ENCODE assay signal across 8 cellular contexts in the genomic region with DNA sequence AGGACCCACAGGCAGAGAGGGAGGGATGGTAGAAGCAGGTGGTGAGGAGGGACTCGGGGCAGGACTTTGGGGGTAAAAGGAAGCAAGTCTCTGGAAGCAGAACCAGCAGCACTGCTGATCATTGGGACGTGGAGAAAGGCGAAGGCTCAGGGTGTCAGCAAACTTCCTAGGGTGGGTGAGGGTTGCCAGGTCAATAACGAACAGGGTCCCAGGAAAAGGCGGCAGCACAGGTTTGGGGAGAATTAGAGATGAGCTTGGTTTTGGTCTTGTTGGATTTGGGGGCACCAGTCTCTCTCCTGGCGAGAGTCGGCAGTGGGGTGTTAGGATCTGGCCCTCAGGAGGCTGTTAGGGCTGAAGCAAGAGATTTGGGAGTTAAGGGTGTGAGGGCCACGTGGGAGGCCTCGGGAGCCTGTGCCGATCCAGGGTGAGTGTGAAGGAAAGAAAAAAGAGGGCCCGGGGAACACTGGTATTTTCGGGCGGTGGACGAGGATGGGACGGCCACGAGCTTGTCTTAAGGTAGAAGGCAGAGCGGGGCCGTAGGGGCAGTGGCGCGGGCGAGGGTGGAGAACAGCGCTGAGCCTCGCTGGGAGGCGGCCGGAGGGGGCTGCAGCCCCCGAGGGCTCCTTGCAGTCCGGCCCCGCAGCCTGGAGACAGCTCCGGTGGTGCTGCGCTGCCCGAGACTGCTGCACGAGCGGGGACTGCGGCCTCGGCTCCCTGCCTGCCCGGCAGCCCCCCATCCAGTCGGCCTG. TPM values are rescaled to one million over a fixed set of nuclear protein-coding genes. Genes with fewer than 3 reads are reported as not detected.
DNase-seq lines count a peak whose midpoint lies in the region; ATAC-seq, FAIRE-seq and TF ChIP-seq lines count a peak whose summit lies in the region.

No MANE protein-coding gene starts in this region.

- no peak for FAIRE-seq in endothelial cell of umbilical vein (lab: Jason Lieb, UNC)

- no peaks in the 10 kb centered on the region for H3K36me3 Mint-ChIP-seq in CD4-positive, alpha-beta memory T cell

- peaks cover 26 to 27% of the 10 kb centered on the region in 2 donors for H3K27me3 Mint-ChIP-seq in CD4-positive, alpha-beta memory T cell

- peaks cover 29% of the 10 kb centered on the region for H3K79me2 ChIP-seq in endothelial cell of umbilical vein (ENCODE audit: control insufficient read depth, insufficient read depth, low read length)

- H3K4me3 ChIP-seq in CD4-positive, alpha-beta memory T cell (ENCODE audit: low read length in 2 of 2), result no peak overlapping the region
- peak overlapping the region; percentile 66 for H3K4me3 ChIP-seq in MG63
- peak overlapping the region in 1 of 3 experiments; percentile 56 for H3K4me3 ChIP-seq in endothelial cell of umbilical vein (replicated peaks in 1 of 3; ENCODE audit: insufficient read depth in 1 of 3, low read depth in 1 of 3, low read length in 3 of 3)
- H3K4me3 ChIP-seq in neutrophil (ENCODE audit: low read depth in 1 of 2, low read length in 1 of 2), result peak overlapping the region; percentile 63 to 67

- intact Hi-C loops in CD4-positive, alpha-beta memory T cell (cut with micrococcal nuclease), result no loop called here
- intact Hi-C loops in endothelial cell of umbilical vein (cut with micrococcal nuclease), result loop anchor here (2.0 to 5.0 kb wide), 5 partner anchors 15 to 683 kb away; no protein-coding TSS in a partner anchor

- no TSS peak for BruUV-seq in endothelial cell of umbilical vein (replicated peaks; lab: Mats Ljungman, UMichigan)

- no peaks in the 10 kb centered on the region for H3K9me3 Mint-ChIP-seq in CD4-positive, alpha-beta memory T cell

- no peaks in the 10 kb centered on the region for H3K36me3 ChIP-seq in CD4-positive, alpha-beta memory T cell (ENCODE audit: insufficient read depth, low read length)
- no peaks in the 10 kb centered on the region for H3K36me3 ChIP-seq in MG63
- H3K36me3 ChIP-seq in endothelial cell of umbilical vein (ENCODE audit: control insufficient read depth in 2 of 2, extremely low read depth in 1 of 2, insufficient read depth in 2 of 2, low read length in 2 of 2), result no peaks in the 10 kb centered on the region
- no peaks in the 10 kb centered on the region for H3K36me3 ChIP-seq in neutrophil

- H2AFZ ChIP-seq in endothelial cell of umbilical vein (ENCODE audit: low read depth, low read length), result peak overlapping the region; percentile 99

- H4K20me1 ChIP-seq in endothelial cell of umbilical vein (replicated peaks; ENCODE audit: control insufficient read depth, extremely low read depth, insufficient read depth, low read length), result no peaks in the 10 kb centered on the region

- no peak for TF ChIP-seq CTCF in endothelial cell of umbilical vein (IDR thresholded peaks at IDR 0.05; ENCODE audit: extremely low read depth in 1 of 2, insufficient read depth in 1 of 2, low read depth in 1 of 2, low read length in 2 of 2)
- TF ChIP-seq CTCF in neutrophil (IDR thresholded peaks at IDR 0.05), result no peak

- H3K9me3 ChIP-seq in CD4-positive, alpha-beta memory T cell (ENCODE audit: control insufficient read depth in 1 of 2, low read length in 2 of 2), result no peaks in the 10 kb centered on the region
- H3K9me3 ChIP-seq in MG63 (no peaks in the 10 kb centered on the region), endothelial cell of umbilical vein (replicated peaks; ENCODE audit: control insufficient read depth, insufficient read depth, low read length) (no peaks in the 10 kb centered on the region), neutrophil (no peaks in the 10 kb centered on the region)

- H3K4me1 Mint-ChIP-seq in CD4-positive, alpha-beta memory T cell, result peaks cover 5 to 10% (median 7%) of the 10 kb centered on the region in 4 donors

- peaks cover 6% of the 10 kb centered on the region for H3K4me1 ChIP-seq in CD4-positive, alpha-beta memory T cell (ENCODE audit: insufficient read depth, low read length)
- H3K4me1 ChIP-seq in endothelial cell of umbilical vein (ENCODE audit: control insufficient read depth, extremely low read depth, insufficient read depth, low read length) (peaks cover 26% of the 10 kb centered on the region), neutrophil (ENCODE audit: control insufficient read depth in 1 of 2, insufficient read depth in 1 of 2, low read depth in 1 of 2, low read length in 1 of 2) (peaks cover 32 to 34% of the 10 kb centered on the region in 2 experiments)

- peak overlapping the region; percentile 32 to 90 (median 81) for H3K4me3 Mint-ChIP-seq in CD4-positive, alpha-beta memory T cell

- H3K9ac ChIP-seq in endothelial cell of umbilical vein (replicated peaks; ENCODE audit: extremely low read depth, insufficient read depth, low read length), result no peak overlapping the region

- peak overlapping the region in 1 of 7 donors; percentile 35 for H3K27ac Mint-ChIP-seq in CD4-positive, alpha-beta memory T cell

- no peak for DNase-seq in CD4-positive, alpha-beta memory T cell
- DNase-seq in MG63 (no peak), endothelial cell of umbilical vein (ENCODE audit: low read depth, low spot score) (no peak), hepatic stellate cell (ENCODE audit: low spot score) (no peak), HK-2 (ENCODE audit: unreplicated experiment) (no peak)

- no peak for TF ChIP-seq POLR2A in endothelial cell of umbilical vein (IDR thresholded peaks at IDR 0.05; ENCODE audit: low read depth, low read length)

- dilution Hi-C loops in endothelial cell of umbilical vein (cut with MboI; ENCODE audit: extremely low pct_ligation_motif_present, low sequenced_read_pairs), result no loop called here

- no peaks in the 10 kb centered on the region for H3K9me1 ChIP-seq in endothelial cell of umbilical vein (replicated peaks; ENCODE audit: control insufficient read depth, extremely low read depth, insufficient read depth, low read length)

- H3K4me2 ChIP-seq in endothelial cell of umbilical vein (ENCODE audit: insufficient read depth, low read length), result peak overlapping the region; percentile 92

- H3K27me3 ChIP-seq in CD4-positive, alpha-beta memory T cell (ENCODE audit: insufficient read depth, low read length), result peaks cover 5% of the 10 kb centered on the region
- no peaks in the 10 kb centered on the region for H3K27me3 ChIP-seq in MG63
- no peaks in the 10 kb centered on the region for H3K27me3 ChIP-seq in endothelial cell of umbilical vein (ENCODE audit: control insufficient read depth in 2 of 2, insufficient read depth in 2 of 2, low read length in 2 of 2)
- H3K27me3 ChIP-seq in neutrophil, result peaks cover 34% of the 10 kb centered on the region

- H3K27ac ChIP-seq in CD4-positive, alpha-beta memory T cell (ENCODE audit: low read depth, low read length), result no peak overlapping the region
- H3K27ac ChIP-seq in endothelial cell of umbilical vein (ENCODE audit: insufficient read depth, low read depth, low read length) (no peak overlapping the region), neutrophil (no peak overlapping the region)

- CTCF ChIA-PET in CD4-positive, alpha-beta memory T cell (lab: Charles Lee; ENCODE audit: partially characterized antibody), result interaction anchor here (0.9 to 1.2 kb wide), 2 partner anchors 9 to 50 kb away, joined by 3 read pairs; no protein-coding TSS in a partner anchor
- CTCF ChIA-PET in endothelial cell of umbilical vein (lab: Charles Lee), result interaction anchor here (0.8 to 5.7 kb wide), 14 partner anchors 10 to 115 kb away, joined by 3 to 133 read pairs (median 10); a partner anchor contains a TSS

- POLR2A ChIA-PET in CD4-positive, alpha-beta memory T cell (lab: Charles Lee; ENCODE audit: partially characterized antibody), result interaction anchor here (1.2 to 1.6 kb wide), 2 partner anchors 10 to 56 kb away, joined by 5 read pairs; a partner anchor contains a TSS
- POLR2A ChIA-PET in endothelial cell of umbilical vein (lab: Charles Lee), result interaction anchor here (2.1 kb wide), 1 partner anchor 56 kb away, joined by 7 read pairs; a partner anchor contains a TSS

- ATAC-seq in GM19023 (IDR thresholded peaks at IDR 0.05; ENCODE audit: unreplicated experiment) (no peak), GM21367 (IDR thresholded peaks at IDR 0.05; ENCODE audit: unreplicated experiment) (no peak)

RNA-seq across cellular contexts. Expression of a gene that starts 0.8 kb away (rescaled TPM):
- total RNA-seq in CD4-positive, alpha-beta memory T cell, result under 1 TPM; 0.23 to 0.25 TPM
- 1 to 10 TPM in 1 of 2 donors, under 1 TPM in 1; 0.57 to 1.8 TPM for polyA plus RNA-seq in CD4-positive, alpha-beta memory T cell
- 16.0 and 24.5 TPM in 2 replicates for total RNA-seq in MG63 (2014; rRNA removed; shearing (Covaris generic); ENCODE audit: low replicate concordance)
- total RNA-seq in endothelial cell of umbilical vein, result 6.5 and 9.8 TPM in 2 replicates
- 8.8 and 10.1 TPM in 2 replicates for polyA plus RNA-seq in endothelial cell of umbilical vein
- 5.8 and 6.7 TPM in 2 replicates for polyA plus RNA-seq in endothelial cell of umbilical vein (2011; cell fraction: cytosol; rRNA removed)
- 3.5 and 3.9 TPM in 2 replicates for polyA plus RNA-seq in endothelial cell of umbilical vein (2011; cell fraction: nucleus; rRNA removed)
- 6.9 and 10.7 TPM in 2 replicates for polyA plus RNA-seq in endothelial cell of umbilical vein (2012)
- 6.2 and 7.1 TPM in 2 replicates for polyA minus RNA-seq in endothelial cell of umbilical vein
- polyA minus RNA-seq in endothelial cell of umbilical vein (2011; cell fraction: cytosol; rRNA and poly(A)+ RNA removed), result 0.51 TPM
- polyA minus RNA-seq in endothelial cell of umbilical vein (2011; cell fraction: nucleus; rRNA and poly(A)+ RNA removed), result 3.9 and 4.3 TPM in 2 replicates

RNA-seq across cellular contexts. Expression of a gene that starts 55.4 kb away (rescaled TPM):
- 10 to 100 TPM; 30.2 to 30.9 TPM for total RNA-seq in CD4-positive, alpha-beta memory T cell
- 10 to 100 TPM; 56.9 to 66.5 TPM for polyA plus RNA-seq in CD4-positive, alpha-beta memory T cell
- 11.5 and 30.2 TPM in 2 replicates for total RNA-seq in MG63 (2014; rRNA removed; shearing (Covaris generic); ENCODE audit: low replicate concordance)
- 18.0 and 21.9 TPM in 2 replicates for total RNA-seq in endothelial cell of umbilical vein
- polyA plus RNA-seq in endothelial cell of umbilical vein, result 33.8 and 38.9 TPM in 2 replicates
- polyA plus RNA-seq in endothelial cell of umbilical vein (2011; cell fraction: cytosol; rRNA removed), result 26.7 and 30.5 TPM in 2 replicates
- 29.1 and 33.7 TPM in 2 replicates for polyA plus RNA-seq in endothelial cell of umbilical vein (2011; cell fraction: nucleus; rRNA removed)
- polyA plus RNA-seq in endothelial cell of umbilical vein (2012), result 27.3 and 27.8 TPM in 2 replicates
- 11.0 and 21.6 TPM in 2 replicates for polyA minus RNA-seq in endothelial cell of umbilical vein
- polyA minus RNA-seq in endothelial cell of umbilical vein (2011; cell fraction: cytosol; rRNA and poly(A)+ RNA removed), result 11.2 TPM
- 2.2 and 6.1 TPM in 2 replicates for polyA minus RNA-seq in endothelial cell of umbilical vein (2011; cell fraction: nucleus; rRNA and poly(A)+ RNA removed)

RNA-seq across cellular contexts. Expression of a gene that starts 55.5 kb away (rescaled TPM):
- total RNA-seq in CD4-positive, alpha-beta memory T cell, result 10 to 100 TPM; 34.1 to 36.3 TPM
- 10 to 100 TPM; 38.0 to 61.4 TPM for polyA plus RNA-seq in CD4-positive, alpha-beta memory T cell
- 7.1 and 9.2 TPM in 2 replicates for total RNA-seq in MG63 (2014; rRNA removed; shearing (Covaris generic); ENCODE audit: low replicate concordance)
- total RNA-seq in endothelial cell of umbilical vein, result 32.8 and 33.3 TPM in 2 replicates
- polyA plus RNA-seq in endothelial cell of umbilical vein, result 7.6 and 7.8 TPM in 2 replicates
- polyA plus RNA-seq in endothelial cell of umbilical vein (2011; cell fraction: cytosol; rRNA removed), result 6.7 TPM in 2 replicates
- polyA plus RNA-seq in endothelial cell of umbilical vein (2011; cell fraction: nucleus; rRNA removed), result 13.0 and 14.1 TPM in 2 replicates
- polyA plus RNA-seq in endothelial cell of umbilical vein (2012), result 30.7 and 31.2 TPM in 2 replicates
- polyA minus RNA-seq in endothelial cell of umbilical vein, result 12.1 and 12.4 TPM in 2 replicates
- 13.1 TPM for polyA minus RNA-seq in endothelial cell of umbilical vein (2011; cell fraction: cytosol; rRNA and poly(A)+ RNA removed)
- polyA minus RNA-seq in endothelial cell of umbilical vein (2011; cell fraction: nucleus; rRNA and poly(A)+ RNA removed), result 18.8 and 24.8 TPM in 2 replicates

Comparison
In these comparisons a context has a peak if more than half of its experiments do, and no peak if none do; other contexts are left out.
1. H3K4me3 ChIP-seq: peak in MG63 (single experiment) and neutrophil (2 of 2); none in CD4-positive, alpha-beta memory T cell (0 of 2).